Comparison of ENCODE assay signal across 16 cellular contexts in the genomic region with DNA sequence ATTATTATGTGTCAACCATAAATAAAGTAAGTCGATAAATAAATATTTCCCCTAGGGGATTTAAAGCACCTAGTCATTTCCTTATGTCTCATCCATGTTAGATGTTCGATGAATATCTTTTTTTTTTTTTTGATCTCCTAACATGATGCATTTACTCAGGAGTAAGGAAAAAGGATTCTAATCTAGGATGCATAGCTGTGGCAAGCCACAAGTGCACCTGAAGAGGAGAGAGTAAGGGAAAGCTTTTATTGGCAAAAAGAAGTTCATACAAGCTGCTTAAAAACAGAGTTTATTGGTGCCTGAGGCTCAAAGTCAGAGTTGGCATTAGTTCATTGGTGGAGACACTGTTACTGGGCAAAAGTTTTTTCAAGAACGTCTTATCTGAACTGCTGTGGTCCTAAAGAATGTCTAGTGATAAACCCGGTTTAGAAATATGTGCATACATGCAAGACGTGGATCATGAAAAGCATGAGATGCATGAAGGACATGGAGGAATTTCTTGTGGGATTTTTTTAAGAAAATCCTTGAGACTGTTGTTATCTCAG. TPM values are rescaled to one million over a fixed set of nuclear protein-coding genes. Genes with fewer than 3 reads are reported as not detected.
DNase-seq lines count a peak whose midpoint lies in the region; ATAC-seq, FAIRE-seq and TF ChIP-seq lines count a peak whose summit lies in the region.
"Had no signal": no experiment of that assay in that cellular context is flagged by ENCODE, and none has a peak within 500 bp of the region (broad histone marks: within the 10 kb centered on the region; RNA-seq: fewer than 3 reads in every experiment).

No MANE protein-coding gene starts in this region.

- H3K4me1 Mint-ChIP-seq in stimulated activated naive B cell treated with anti-CD40 and anti-IgM and Interleukin-4, amounts not matched to agents 10 μg/mL and 1 μg/mL and 100 μg/mL, for 72 hours, result no peaks in the 10 kb centered on the region
- H3K4me1 Mint-ChIP-seq: CD14-positive monocyte had no signal

- ATAC-seq in foreskin keratinocyte (peak; percentile 76), HG03108 (IDR thresholded peaks at IDR 0.05; ENCODE audit: unreplicated experiment) (no peak), GM19467 (IDR thresholded peaks at IDR 0.05; ENCODE audit: unreplicated experiment) (no peak)
- ATAC-seq in stimulated activated naive B cell treated with anti-CD40 and anti-IgM and Interleukin-4, amounts not matched to agents 10 μg/mL and 1 μg/mL and 100 μg/mL, for 72 hours (replicated peaks), result no peak

- peaks cover 25 to 26% of the 10 kb centered on the region in 2 donors for H3K36me3 Mint-ChIP-seq in stimulated activated naive B cell treated with anti-CD40 and anti-IgM and Interleukin-4, amounts not matched to agents 10 μg/mL and 1 μg/mL and 100 μg/mL, for 72 hours

- no peaks in the 10 kb centered on the region for H3K27me3 Mint-ChIP-seq in stimulated activated naive B cell treated with anti-CD40 and anti-IgM and Interleukin-4, amounts not matched to agents 10 μg/mL and 1 μg/mL and 100 μg/mL, for 72 hours

- TF ChIP-seq CTCF in cardiac fibroblast (IDR thresholded peaks at IDR 0.05; ENCODE audit: low read depth, low read length) (no peak), foreskin keratinocyte (conservative IDR thresholded peaks at IDR 0.05) (no peak)

- H3K9me3 Mint-ChIP-seq in stimulated activated naive B cell treated with anti-CD40 and anti-IgM and Interleukin-4, amounts not matched to agents 10 μg/mL and 1 μg/mL and 100 μg/mL, for 72 hours, result peaks cover 0 to 8% of the 10 kb centered on the region in 2 donors

- H3K27me3 ChIP-seq in foreskin keratinocyte, result no peaks in the 10 kb centered on the region

- H3K27ac Mint-ChIP-seq in stimulated activated naive B cell treated with anti-CD40 and anti-IgM and Interleukin-4, amounts not matched to agents 10 μg/mL and 1 μg/mL and 100 μg/mL, for 72 hours, result no peak overlapping the region
- H3K27ac Mint-ChIP-seq: CD14-positive monocyte had no signal

- peaks cover 14% of the 10 kb centered on the region for H3K4me1 ChIP-seq in foreskin keratinocyte
- H3K4me1 ChIP-seq: Caco-2 had no signal

- DNase-seq in OCI-M1 (lab: John Stamatoyannopoulos, UW) (peak; percentile 28), cardiac fibroblast (ENCODE audit: low read depth in 2 of 2) (peak; percentile 21 to 62), foreskin keratinocyte (peak; percentile 70 to 84), NCI-H187 treated with DMSO at 0.1 percent for 48 hours (lab: John Stamatoyannopoulos, UW) (no peak)
- no peak for DNase-seq in stimulated activated naive B cell treated with anti-CD40 and anti-IgM and Interleukin-4, amounts not matched to agents 10 μg/mL and 1 μg/mL and 100 μg/mL, for 72 hours
- DNase-seq: Caco-2, NCI-H1092, NCI-H446, PC-9 had no signal

- no peak overlapping the region for H3K27ac ChIP-seq in foreskin keratinocyte
- H3K27ac ChIP-seq: PC-9 had no signal

- H3K4me3 ChIP-seq in cardiac fibroblast (replicated peaks in 1 of 2; ENCODE audit: low read depth in 2 of 2, low read length in 2 of 2), result no peak overlapping the region
- H3K4me3 ChIP-seq: PC-9 had no signal

- H3K4me3 Mint-ChIP-seq in stimulated activated naive B cell treated with anti-CD40 and anti-IgM and Interleukin-4, amounts not matched to agents 10 μg/mL and 1 μg/mL and 100 μg/mL, for 72 hours, result no peak overlapping the region
- H3K4me3 Mint-ChIP-seq: CD14-positive monocyte had no signal

- FAIRE-seq in A204.1 (lab: Jason Lieb, UNC), result peak; percentile 71
- FAIRE-seq: G401.6, GM12891, HTR-8/SVneo had no signal

RNA-seq across cellular contexts. Expression of a gene that starts 51.7 kb away (rescaled TPM):
- 2.0 and 2.4 TPM in 2 replicates for total RNA-seq in foreskin keratinocyte
- polyA plus RNA-seq in foreskin keratinocyte, result 0.72 and 0.82 TPM in 2 replicates

RNA-seq across cellular contexts. Expression of a gene that starts 51.9 kb away (rescaled TPM):
- 15.8 and 16.7 TPM in 2 replicates for total RNA-seq in foreskin keratinocyte
- polyA plus RNA-seq in foreskin keratinocyte, result 4.5 and 6.2 TPM in 2 replicates

Comparison
In these comparisons a context has a peak if more than half of its experiments do, and no peak if none do; other contexts are left out.
1. DNase-seq: peak in OCI-M1 (single experiment), cardiac fibroblast (2 of 2) and foreskin keratinocyte (2 of 2); none in stimulated activated naive B cell treated with anti-CD40 and anti-IgM and Interleukin-4, amounts not matched to agents 10 μg/mL and 1 μg/mL and 100 μg/mL, for 72 hours (single experiment) and NCI-H187 treated with DMSO at 0.1 percent for 48 hours (single experiment).